1 cellular context compared by ENCODE assay signal in the genomic region with DNA sequence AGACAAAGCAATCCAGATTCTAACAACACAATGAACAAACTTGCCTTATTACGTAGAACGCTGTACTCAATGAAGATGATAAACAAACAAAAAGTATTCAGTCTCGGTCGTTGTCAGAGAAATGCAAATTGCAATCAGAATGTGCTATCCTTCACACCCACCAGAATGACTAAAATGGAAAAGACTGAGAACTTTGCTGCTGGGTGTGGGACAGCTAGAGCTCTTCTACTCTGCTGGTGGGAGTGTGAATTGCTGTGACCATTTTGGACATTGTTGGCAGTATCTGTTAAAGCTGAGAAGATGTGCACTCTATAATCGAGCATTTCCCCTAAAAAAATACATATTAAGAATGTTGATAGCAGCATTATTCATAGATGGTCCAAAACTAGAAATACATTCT.
TF ChIP-seq lines count a peak whose summit lies in the region.

No MANE protein-coding gene starts in this region.

TF ChIP-seq in HepG2, 621 proteins besides CTCF, POLR2A, EP300 and RAD21:
- TF ChIP-seq EED (CRISPR knock-in tag; IDR thresholded peaks at IDR 0.05) (no peak), GRHL1 (CRISPR knock-in tag; conservative IDR thresholded peaks at IDR 0.05) (no peak), EEA1 (CRISPR knock-in tag; IDR thresholded peaks at IDR 0.05; ENCODE audit: borderline replicate concordance) (no peak), ZMAT3 (CRISPR knock-in tag; conservative IDR thresholded peaks at IDR 0.05) (no peak), ZNF441 (CRISPR knock-in tag; IDR thresholded peaks at IDR 0.05; ENCODE audit: borderline replicate concordance) (no peak), MED1 (CRISPR knock-in tag; IDR thresholded peaks at IDR 0.05) (no peak), REPIN1 (CRISPR knock-in tag; IDR thresholded peaks at IDR 0.05; ENCODE audit: borderline replicate concordance, low read depth) (no peak), ZBTB1 (CRISPR knock-in tag; IDR thresholded peaks at IDR 0.05; ENCODE audit: borderline replicate concordance) (no peak), ZNF724P (CRISPR knock-in tag; IDR thresholded peaks at IDR 0.05; ENCODE audit: borderline replicate concordance) (no peak), ARID2 (CRISPR knock-in tag; IDR thresholded peaks at IDR 0.05; ENCODE audit: borderline replicate concordance) (no peak), SRSF1 (optimal IDR thresholded peaks at IDR 0.05; ENCODE audit: low read depth, low read length) (no peak)
- TF ChIP-seq, protein P1, sequence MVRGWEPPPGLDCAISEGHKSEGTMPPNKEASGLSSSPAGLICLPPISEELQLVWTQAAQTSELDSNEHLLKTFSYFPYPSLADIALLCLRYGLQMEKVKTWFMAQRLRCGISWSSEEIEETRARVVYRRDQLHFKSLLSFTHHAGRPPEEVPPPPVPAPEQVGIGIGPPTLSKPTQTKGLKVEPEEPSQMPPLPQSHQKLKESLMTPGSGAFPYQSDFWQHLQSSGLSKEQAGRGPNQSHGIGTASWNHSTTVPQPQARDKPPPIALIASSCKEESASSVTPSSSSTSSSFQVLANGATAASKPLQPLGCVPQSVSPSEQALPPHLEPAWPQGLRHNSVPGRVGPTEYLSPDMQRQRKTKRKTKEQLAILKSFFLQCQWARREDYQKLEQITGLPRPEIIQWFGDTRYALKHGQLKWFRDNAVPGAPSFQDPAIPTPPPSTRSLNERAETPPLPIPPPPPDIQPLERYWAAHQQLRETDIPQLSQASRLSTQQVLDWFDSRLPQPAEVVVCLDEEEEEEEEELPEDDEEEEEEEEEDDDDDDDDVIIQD (CRISPR knock-in tag; IDR thresholded peaks at IDR 0.05; ENCODE audit: low read depth) = no peak
- TF ChIP-seq, protein P2, sequence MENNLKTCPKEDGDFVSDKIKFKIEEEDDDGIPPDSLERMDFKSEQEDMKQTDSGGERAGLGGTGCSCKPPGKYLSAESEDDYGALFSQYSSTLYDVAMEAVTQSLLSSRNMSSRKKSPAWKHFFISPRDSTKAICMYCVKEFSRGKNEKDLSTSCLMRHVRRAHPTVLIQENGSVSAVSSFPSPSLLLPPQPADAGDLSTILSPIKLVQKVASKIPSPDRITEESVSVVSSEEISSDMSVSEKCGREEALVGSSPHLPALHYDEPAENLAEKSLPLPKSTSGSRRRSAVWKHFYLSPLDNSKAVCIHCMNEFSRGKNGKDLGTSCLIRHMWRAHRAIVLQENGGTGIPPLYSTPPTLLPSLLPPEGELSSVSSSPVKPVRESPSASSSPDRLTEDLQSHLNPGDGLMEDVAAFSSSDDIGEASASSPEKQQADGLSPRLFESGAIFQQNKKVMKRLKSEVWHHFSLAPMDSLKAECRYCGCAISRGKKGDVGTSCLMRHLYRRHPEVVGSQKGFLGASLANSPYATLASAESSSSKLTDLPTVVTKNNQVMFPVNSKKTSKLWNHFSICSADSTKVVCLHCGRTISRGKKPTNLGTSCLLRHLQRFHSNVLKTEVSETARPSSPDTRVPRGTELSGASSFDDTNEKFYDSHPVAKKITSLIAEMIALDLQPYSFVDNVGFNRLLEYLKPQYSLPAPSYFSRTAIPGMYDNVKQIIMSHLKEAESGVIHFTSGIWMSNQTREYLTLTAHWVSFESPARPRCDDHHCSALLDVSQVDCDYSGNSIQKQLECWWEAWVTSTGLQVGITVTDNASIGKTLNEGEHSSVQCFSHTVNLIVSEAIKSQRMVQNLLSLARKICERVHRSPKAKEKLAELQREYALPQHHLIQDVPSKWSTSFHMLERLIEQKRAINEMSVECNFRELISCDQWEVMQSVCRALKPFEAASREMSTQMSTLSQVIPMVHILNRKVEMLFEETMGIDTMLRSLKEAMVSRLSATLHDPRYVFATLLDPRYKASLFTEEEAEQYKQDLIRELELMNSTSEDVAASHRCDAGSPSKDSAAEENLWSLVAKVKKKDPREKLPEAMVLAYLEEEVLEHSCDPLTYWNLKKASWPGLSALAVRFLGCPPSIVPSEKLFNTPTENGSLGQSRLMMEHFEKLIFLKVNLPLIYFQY (CRISPR knock-in tag; IDR thresholded peaks at IDR 0.05; ENCODE audit: borderline replicate concordance) = no peak
- TF ChIP-seq, protein P3, sequence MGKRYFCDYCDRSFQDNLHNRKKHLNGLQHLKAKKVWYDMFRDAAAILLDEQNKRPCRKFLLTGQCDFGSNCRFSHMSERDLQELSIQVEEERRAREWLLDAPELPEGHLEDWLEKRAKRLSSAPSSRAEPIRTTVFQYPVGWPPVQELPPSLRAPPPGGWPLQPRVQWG (CRISPR knock-in tag; IDR thresholded peaks at IDR 0.05; ENCODE audit: borderline replicate concordance, low read depth) = no peak
